ENCODE assay signal across 24 cellular contexts in the genomic region with DNA sequence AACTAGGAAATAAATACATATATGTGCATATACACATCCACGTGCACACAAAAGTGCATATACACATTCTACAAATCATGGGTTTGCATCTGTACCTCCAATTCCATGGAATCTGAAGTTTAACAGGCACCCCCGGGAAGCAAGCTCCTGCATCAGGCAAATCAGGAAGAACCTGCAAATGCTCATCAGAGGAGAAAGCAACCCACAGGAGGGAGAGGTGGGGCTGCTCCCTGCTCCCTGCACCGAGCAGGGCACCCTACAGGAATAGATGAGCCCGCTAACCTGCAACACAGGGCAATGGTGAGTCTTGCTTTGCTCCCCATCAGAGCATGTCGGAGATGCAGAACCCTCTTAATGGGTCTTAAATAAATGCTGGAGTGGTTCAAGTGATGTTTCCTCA.
"Had no signal": no experiment of that assay in that cellular context is flagged by ENCODE, and none has a peak within 500 bp of the region (broad histone marks: within the 10 kb centered on the region; RNA-seq: fewer than 3 reads in every experiment).

No MANE protein-coding gene starts in this region.

- H3K27me3 ChIP-seq: MG63, Peyer's patch had no signal

- DNase-seq: IMR-90, Karpas-422, KG1, MG63, NCI-H1092, NCI-H1105 treated with DMSO at 0.1 percent for 48 hours, NCI-H1417 treated with DMSO at 0.1 percent for 48 hours, NCI-H146, NCI-H1694 treated with DMSO at 0.1 percent for 48 hours, NCI-H1930, NCI-H2081, NCI-H2107, NCI-H2227 treated with DMSO at 0.1 percent for 48 hours, NCI-H524, NCI-H526 treated with DMSO at 0.1 percent for 48 hours, NCI-H774, OCI-M1, PC-9, Peyer's patch, SHP77 treated with DMSO at 0.1 percent for 48 hours, SJCRH30 had no signal

- H3K9me3 ChIP-seq: Peyer's patch had no signal

- H3K36me3 ChIP-seq: MG63, Peyer's patch, SJCRH30 had no signal

- H3K27ac ChIP-seq: PC-9, Peyer's patch, SJCRH30 had no signal

- H3K4me1 ChIP-seq: Peyer's patch had no signal

- ATAC-seq: HepG2, Right ventricle myocardium inferior, SK-N-SH treated with all-trans-retinoic acid at 6 μM for 48 hours had no signal

- H3K4me3 ChIP-seq: MG63, PC-9, Peyer's patch, SJCRH30 had no signal
